Comparison of ENCODE assay signal across 8 cellular contexts in the genomic region with DNA sequence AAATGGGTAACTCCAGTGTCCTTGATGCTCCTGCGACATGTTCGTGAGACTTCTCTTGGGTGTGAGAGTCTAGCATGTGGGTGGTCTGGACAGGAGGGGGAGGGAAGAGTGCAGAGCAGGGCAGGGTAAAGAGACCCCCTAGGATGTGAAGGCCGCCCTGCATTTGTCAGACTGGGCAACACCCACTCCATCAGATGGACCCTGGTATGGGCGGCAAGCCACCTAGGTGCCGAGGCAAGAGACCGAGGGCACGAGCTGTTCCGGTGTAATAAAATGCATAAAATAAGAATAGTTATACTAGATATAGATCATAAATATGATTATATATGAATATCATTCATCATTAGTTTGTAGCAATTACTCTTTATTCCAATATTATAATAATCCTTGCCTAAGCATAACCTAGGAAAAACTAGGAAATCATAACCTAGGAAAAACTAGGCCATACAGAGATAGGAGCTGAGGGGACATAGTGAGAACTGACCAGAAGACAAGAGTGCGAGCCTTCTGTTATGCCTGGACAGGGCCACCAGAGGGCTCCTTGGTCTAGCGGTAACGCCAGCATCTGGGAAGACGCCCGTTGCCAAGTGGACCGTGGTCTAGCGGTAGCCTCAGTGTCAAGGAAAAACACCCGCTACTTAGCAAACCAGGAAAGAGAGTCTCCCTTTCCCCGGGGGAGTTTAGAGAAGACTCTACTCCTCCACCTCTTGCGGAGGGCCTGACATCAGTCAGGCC. TPM values are rescaled to one million over a fixed set of nuclear protein-coding genes. Genes with fewer than 3 reads are reported as not detected.
DNase-seq lines count a peak whose midpoint lies in the region; ATAC-seq, FAIRE-seq and TF ChIP-seq lines count a peak whose summit lies in the region.
"Not testable (repeated sequence)": the region's sequence is repeated elsewhere in the genome, so short reads cannot be mapped to it uniquely, and the experiment has no call there.

No MANE protein-coding gene starts in this region.

- WGBS in GM12878 (ENCODE audit: insufficient coverage, insufficient replicate concordance, low lambda C conversion rate, missing lambda C conversion rate) = 90% methylated on average over 17 of the region's 18 CpGs

- not testable (repeated sequence) for H3K27me3 ChIP-seq in BLaER1 treated with 17β-estradiol and CSF1 and Interleukin-3, amounts not matched to agents 10 nM and 100 nM; Peyer's patch; GM12878 (replicated peaks in 1 of 2; ENCODE audit: control insufficient read depth in 2 of 2, insufficient read depth in 2 of 2, low read length in 1 of 2)

- peak; percentile 17 for TF ChIP-seq CTCF in HFF-Myc (IDR thresholded peaks at IDR 0.05; ENCODE audit: low read depth, low read length, missing control alignments)
- peak; percentile 13 to 56 (median 29) for TF ChIP-seq CTCF in Peyer's patch (IDR thresholded peaks at IDR 0.05)
- not testable (repeated sequence) for TF ChIP-seq CTCF in GM12878 (IDR thresholded peaks at IDR 0.05 in 2 of 3, conservative IDR thresholded peaks at IDR 0.05 in 1 of 3; ENCODE audit: control insufficient read depth in 2 of 3, extremely low read depth in 1 of 3, insufficient read depth in 1 of 3, low read depth in 3 of 3, low read length in 3 of 3)
- TF ChIP-seq CTCF in fibroblast of mammary gland (conservative IDR thresholded peaks at IDR 0.05; ENCODE audit: control insufficient read depth, insufficient read depth, low read depth, low read length) = peak; percentile 32
- peak; percentile 8 for TF ChIP-seq CTCF in progenitor cell of endocrine pancreas (IDR thresholded peaks at IDR 0.05; ENCODE audit: unreplicated experiment)
- TF ChIP-seq CTCF in type B pancreatic cell (conservative IDR thresholded peaks at IDR 0.05) = peak; percentile 53

- SMC1A ChIA-PET in GM12878 (lab: Charles Lee; ENCODE audit: uncharacterized antibody, unreplicated experiment) = not testable (repeated sequence)

- H3K36me3 Mint-ChIP-seq in progenitor cell of endocrine pancreas (ENCODE audit: insufficient read depth) (peaks cover 32% of the 10 kb centered on the region), type B pancreatic cell (peaks cover 17% of the 10 kb centered on the region)

- RAD21 ChIA-PET in GM12878 (lab: Charles Lee; ENCODE audit: unreplicated experiment) = not testable (repeated sequence)

- TF ChIP-seq POLR2A in Peyer's patch (IDR thresholded peaks at IDR 0.05); GM12878 (IDR thresholded peaks at IDR 0.05; ENCODE audit: low read depth, low read length): not testable (repeated sequence)

- intact Hi-C loops in GM12878 (cut with micrococcal nuclease; ENCODE audit: unreplicated experiment) = not testable (repeated sequence)

- peaks cover 0 to 13% (median 6%) of the 10 kb centered on the region in 11 experiments; a peak in 11 of 22 replicates for H3K9me3 ChIP-seq in BLaER1 treated with 17β-estradiol and CSF1 and Interleukin-3, amounts not matched to agents 10 nM and 100 nM (replicated peaks in 1 of 11)
- H3K9me3 ChIP-seq in Peyer's patch; GM12878 (replicated peaks; ENCODE audit: control insufficient read depth, insufficient read depth, low read length): not testable (repeated sequence)

- ATAC-seq in GM12878 = not testable (repeated sequence)

- in situ Hi-C loops in GM12878 (cut with MboI) = not testable (repeated sequence)

- H3K27me3 Mint-ChIP-seq in progenitor cell of endocrine pancreas, type B pancreatic cell: not testable (repeated sequence)

- H3K36me3 ChIP-seq in BLaER1 treated with 17β-estradiol and CSF1 and Interleukin-3, amounts not matched to agents 10 nM and 100 nM = peaks cover 40 to 60% (median 49%) of the 10 kb centered on the region in 11 experiments
- H3K36me3 ChIP-seq in Peyer's patch = peaks cover 0 to 38% (median 0%) of the 10 kb centered on the region in 3 donors
- H3K36me3 ChIP-seq in GM12878 (ENCODE audit: control insufficient read depth in 2 of 2, insufficient read depth in 2 of 2, low read length in 1 of 2) = peaks cover 12 to 16% of the 10 kb centered on the region in 2 experiments

- H3K4me3 Mint-ChIP-seq in progenitor cell of endocrine pancreas (ENCODE audit: low read depth); type B pancreatic cell: not testable (repeated sequence)

- TF ChIP-seq EP300 in GM12878 (IDR thresholded peaks at IDR 0.05; ENCODE audit: borderline replicate concordance in 1 of 2, control insufficient read depth in 1 of 2, low read depth in 2 of 2, low read length in 2 of 2) = not testable (repeated sequence)

- H3K79me2 ChIP-seq in GM12878 (ENCODE audit: control insufficient read depth, insufficient read depth, low read length) = not testable (repeated sequence)

- not testable (repeated sequence) for FAIRE-seq in GM12878 (lab: Jason Lieb, UNC)

- not testable (repeated sequence) for H2AFZ ChIP-seq in GM12878 (ENCODE audit: control insufficient read depth, low read depth, low read length)

- CTCF ChIA-PET in GM12878 (lab: Yijun Ruan, JAX) = interaction anchor here (3.7 kb wide), 1 partner anchor 28 kb away, joined by 16 read pairs; no protein-coding TSS in a partner anchor

- TF ChIP-seq RAD21 in GM12878 (IDR thresholded peaks at IDR 0.05; ENCODE audit: insufficient read depth, low read depth, low read length) = not testable (repeated sequence)

- H3K4me1 ChIP-seq in BLaER1 treated with 17β-estradiol and CSF1 and Interleukin-3, amounts not matched to agents 10 nM and 100 nM = peaks cover 36 to 81% (median 57%) of the 10 kb centered on the region in 10 experiments
- H3K4me1 ChIP-seq in Peyer's patch; GM12878 (ENCODE audit: control insufficient read depth, insufficient read depth, low read length): not testable (repeated sequence)

- peaks cover 38 to 81% (median 58%) of the 10 kb centered on the region in 11 experiments; a peak in 20 of 22 replicates for H4K20me1 ChIP-seq in BLaER1 treated with 17β-estradiol and CSF1 and Interleukin-3, amounts not matched to agents 10 nM and 100 nM
- not testable (repeated sequence) for H4K20me1 ChIP-seq in GM12878 (ENCODE audit: control insufficient read depth, insufficient read depth)

- H3K27ac Mint-ChIP-seq in progenitor cell of endocrine pancreas, type B pancreatic cell: not testable (repeated sequence)

- BruUV-seq in GM12878 (replicated peaks; lab: Mats Ljungman, UMichigan) = not testable (repeated sequence)

- not testable (repeated sequence) for H3K4me3 ChIP-seq in BLaER1 treated with 17β-estradiol and CSF1 and Interleukin-3, amounts not matched to agents 10 nM and 100 nM; HFF-Myc (replicated peaks; ENCODE audit: low read depth, low read length); Peyer's patch; GM12878; fibroblast of mammary gland (ENCODE audit: control insufficient read depth, low read depth, low read length)

- not testable (repeated sequence) for H3K4me1 Mint-ChIP-seq in progenitor cell of endocrine pancreas (ENCODE audit: low read depth); type B pancreatic cell (ENCODE audit: unreplicated experiment)

- H3K27ac ChIP-seq in BLaER1 treated with 17β-estradiol and CSF1 and Interleukin-3, amounts not matched to agents 10 nM and 100 nM = peak overlapping the region in 6 of 11 experiments; percentile 5 to 66 (median 54); a peak in 9 of 22 replicates
- H3K27ac ChIP-seq in Peyer's patch; GM12878 (ENCODE audit: control insufficient read depth, insufficient read depth): not testable (repeated sequence)

- peak overlapping the region in 10 of 11 experiments; percentile 72 to 92 (median 84); a peak in 20 of 22 replicates for H3K4me2 ChIP-seq in BLaER1 treated with 17β-estradiol and CSF1 and Interleukin-3, amounts not matched to agents 10 nM and 100 nM
- H3K4me2 ChIP-seq in GM12878 (ENCODE audit: control insufficient read depth, insufficient read depth) = not testable (repeated sequence)

- DNase-seq in HFF-Myc (ENCODE audit: extremely low read depth, low read depth); Peyer's patch; GM12878 (ENCODE audit: low read depth, low spot score); progenitor cell of endocrine pancreas (ENCODE audit: low spot score, unreplicated experiment); type B pancreatic cell (ENCODE audit: extremely low spot score, unreplicated experiment): not testable (repeated sequence)
- DNase-seq in fibroblast of mammary gland (ENCODE audit: low read depth) = peak; percentile 29
- peak; percentile 50 for DNase-seq in left kidney (ENCODE audit: low read depth, low spot score)

- not testable (repeated sequence) for H3K9me3 Mint-ChIP-seq in progenitor cell of endocrine pancreas (ENCODE audit: low read depth); type B pancreatic cell

- POLR2A ChIA-PET in GM12878 (lab: Charles Lee) = not testable (repeated sequence)

- peak overlapping the region in 4 of 11 experiments; percentile 39 to 62 (median 50); a peak in 7 of 22 replicates for H3K9ac ChIP-seq in BLaER1 treated with 17β-estradiol and CSF1 and Interleukin-3, amounts not matched to agents 10 nM and 100 nM
- H3K9ac ChIP-seq in GM12878 (ENCODE audit: control insufficient read depth, insufficient read depth, low read length) = not testable (repeated sequence)

RNA-seq across cellular contexts. Expression of gene GMEB2, which starts 12.9 kb away (rescaled TPM):
- total RNA-seq in Peyer's patch (10 to 100 TPM; 13.8 to 24.5 (median 17.1) TPM), GM12878 (2014; rRNA removed) (14.8 and 15.1 TPM in 2 replicates), GM12878 (2014; rRNA removed; fragmentation: Illumina TruSeq; extraction: Trizol) (4.9 and 5.2 TPM in 2 replicates), GM12878 (2021) (13.3 and 14.8 TPM in 2 replicates), progenitor cell of endocrine pancreas (15.1 and 15.2 TPM in 2 replicates), type B pancreatic cell (ENCODE audit: low replicate concordance) (11.9 and 13.9 TPM in 2 replicates)
- total RNA-seq in GM12878 (2013; cell fraction: nucleolus; rRNA removed) = 15.7 and 19.8 TPM in 2 replicates
- 3.9 TPM for polyA plus RNA-seq in GM12878 (2011; ENCODE audit: low read depth)
- polyA plus RNA-seq in GM12878 (2011; rRNA removed) (6.9 and 10.8 TPM in 2 replicates), GM12878 (2014; fragmentation: Illumina TruSeq; extraction: Trizol) (3.1 and 5.4 TPM in 2 replicates), GM12878 (2014; fragmentation: Nextera tagmentation; extraction: Ambion mirVana) (under 1 TPM; 0.08 to 0.27 TPM), GM12878 (2014; rRNA removed) (12.7 and 14.2 TPM in 2 replicates), GM12878 (2016; fragmentation: Nextera tagmentation; extraction: Ambion mirVana) (1 to 10 TPM; 3.4 to 8.3 TPM)
- 12.9 and 14.5 TPM in 2 replicates for polyA plus RNA-seq in GM12878 (2011; cell fraction: cytosol; rRNA removed)
- polyA plus RNA-seq in GM12878 (2011; cell fraction: nucleus; rRNA removed) = 36.3 and 38.7 TPM in 2 replicates
- polyA plus RNA-seq in GM12878 (2012) = 10.0 and 11.3 TPM in 2 replicates
- polyA minus RNA-seq in GM12878 (2011; rRNA and poly(A)+ RNA removed) = 6.2 and 10.8 TPM in 2 replicates
- 5.2 and 5.7 TPM in 2 replicates for polyA minus RNA-seq in GM12878 (2011; cell fraction: cytosol; rRNA and poly(A)+ RNA removed)
- 5.2 and 7.2 TPM in 2 replicates for polyA minus RNA-seq in GM12878 (2011; cell fraction: nucleus; rRNA and poly(A)+ RNA removed)

RNA-seq across cellular contexts. Expression of gene STMN3, which starts 39.2 kb away (rescaled TPM):
- total RNA-seq in Peyer's patch = 10 to 100 TPM in 1 of 4 donors, 1 to 10 TPM in 3; 3.4 to 23.1 (median 5.6) TPM
- 5.0 and 5.2 TPM in 2 replicates for total RNA-seq in GM12878 (2013; cell fraction: nucleolus; rRNA removed)
- total RNA-seq in GM12878 (2014; rRNA removed) = 2.1 and 3.6 TPM in 2 replicates
- total RNA-seq in GM12878 (2014; rRNA removed; fragmentation: Illumina TruSeq; extraction: Trizol) = 0.64 and 0.81 TPM in 2 replicates
- 2.1 and 2.5 TPM in 2 replicates for total RNA-seq in GM12878 (2021)
- polyA plus RNA-seq in GM12878 (2011; ENCODE audit: low read depth) = 0.91 TPM
- 0.97 and 1.4 TPM in 2 replicates for polyA plus RNA-seq in GM12878 (2011; rRNA removed)
- polyA plus RNA-seq in GM12878 (2011; cell fraction: cytosol; rRNA removed) = 1.6 and 3.8 TPM in 2 replicates
- 23.1 and 27.7 TPM in 2 replicates for polyA plus RNA-seq in GM12878 (2011; cell fraction: nucleus; rRNA removed)
- 2.3 and 2.5 TPM in 2 replicates for polyA plus RNA-seq in GM12878 (2012)
- polyA plus RNA-seq in GM12878 (2014; fragmentation: Illumina TruSeq; extraction: Trizol) = 0.08 and 0.22 TPM in 2 replicates
- under 1 TPM in 1 of 2 experiments, not detected in 1; 0.09 TPM for polyA plus RNA-seq in GM12878 (2014; fragmentation: Nextera tagmentation; extraction: Ambion mirVana)
- 2.3 and 2.5 TPM in 2 replicates for polyA plus RNA-seq in GM12878 (2014; rRNA removed)
- 1 to 10 TPM; 1.0 to 1.5 TPM for polyA plus RNA-seq in GM12878 (2016; fragmentation: Nextera tagmentation; extraction: Ambion mirVana)
- 0.80 and 0.93 TPM in 2 replicates for polyA minus RNA-seq in GM12878 (2011; rRNA and poly(A)+ RNA removed)
- polyA minus RNA-seq in GM12878 (2011; cell fraction: cytosol; rRNA and poly(A)+ RNA removed) = 0.67 and 0.83 TPM in 2 replicates
- polyA minus RNA-seq in GM12878 (2011; cell fraction: nucleus; rRNA and poly(A)+ RNA removed) = 1.5 and 1.7 TPM in 2 replicates
- total RNA-seq in progenitor cell of endocrine pancreas = 25.6 and 26.5 TPM in 2 replicates
- total RNA-seq in type B pancreatic cell (ENCODE audit: low replicate concordance) = 38.9 and 40.8 TPM in 2 replicates

RNA-seq across cellular contexts. Expression of gene HELZ2, which starts 40.0 kb away (rescaled TPM):
- total RNA-seq in Peyer's patch (10 to 100 TPM; 32.2 to 42.0 (median 38.4) TPM), GM12878 (2014; rRNA removed) (19.9 and 22.1 TPM in 2 replicates), GM12878 (2014; rRNA removed; fragmentation: Illumina TruSeq; extraction: Trizol) (6.7 and 7.1 TPM in 2 replicates), GM12878 (2021) (33.3 and 36.9 TPM in 2 replicates), progenitor cell of endocrine pancreas (19.3 and 21.6 TPM in 2 replicates), type B pancreatic cell (ENCODE audit: low replicate concordance) (24.2 and 43.1 TPM in 2 replicates)
- total RNA-seq in GM12878 (2013; cell fraction: nucleolus; rRNA removed) = 68.5 and 92.6 TPM in 2 replicates
- 5.4 TPM for polyA plus RNA-seq in GM12878 (2011; ENCODE audit: low read depth)
- polyA plus RNA-seq in GM12878 (2011; rRNA removed) (8.3 and 17.2 TPM in 2 replicates), GM12878 (2014; fragmentation: Illumina TruSeq; extraction: Trizol) (0.73 and 5.7 TPM in 2 replicates), GM12878 (2014; fragmentation: Nextera tagmentation; extraction: Ambion mirVana) (under 1 TPM; 0.05 to 0.08 TPM), GM12878 (2014; rRNA removed) (21.1 and 23.0 TPM in 2 replicates), GM12878 (2016; fragmentation: Nextera tagmentation; extraction: Ambion mirVana) (1 to 10 TPM; 1.8 to 1.9 TPM)
- polyA plus RNA-seq in GM12878 (2011; cell fraction: cytosol; rRNA removed) = 15.6 and 31.4 TPM in 2 replicates
- 82.5 and 82.6 TPM in 2 replicates for polyA plus RNA-seq in GM12878 (2011; cell fraction: nucleus; rRNA removed)
- 12.4 and 21.7 TPM in 2 replicates for polyA plus RNA-seq in GM12878 (2012)
- 36.1 and 73.4 TPM in 2 replicates for polyA minus RNA-seq in GM12878 (2011; rRNA and poly(A)+ RNA removed)
- polyA minus RNA-seq in GM12878 (2011; cell fraction: cytosol; rRNA and poly(A)+ RNA removed) = 43.2 and 44.7 TPM in 2 replicates
- polyA minus RNA-seq in GM12878 (2011; cell fraction: nucleus; rRNA and poly(A)+ RNA removed) = 64.3 and 105 TPM in 2 replicates

RNA-seq across cellular contexts. Expression of gene RTEL1, which starts 44.1 kb away (rescaled TPM):
- 10 to 100 TPM; 25.6 to 61.1 (median 30.2) TPM for total RNA-seq in Peyer's patch
- total RNA-seq in GM12878 (2013; cell fraction: nucleolus; rRNA removed) = 62.9 and 77.1 TPM in 2 replicates
- 14.5 and 18.0 TPM in 2 replicates for total RNA-seq in GM12878 (2014; rRNA removed)
- 5.0 and 5.9 TPM in 2 replicates for total RNA-seq in GM12878 (2014; rRNA removed; fragmentation: Illumina TruSeq; extraction: Trizol)
- total RNA-seq in GM12878 (2021) = 29.5 and 37.2 TPM in 2 replicates
- polyA plus RNA-seq in GM12878 (2011; ENCODE audit: low read depth) = 2.8 TPM
- polyA plus RNA-seq in GM12878 (2011; rRNA removed) = 7.5 and 14.9 TPM in 2 replicates
- polyA plus RNA-seq in GM12878 (2011; cell fraction: cytosol; rRNA removed) = 8.0 and 11.8 TPM in 2 replicates
- polyA plus RNA-seq in GM12878 (2011; cell fraction: nucleus; rRNA removed) = 126 and 149 TPM in 2 replicates
- polyA plus RNA-seq in GM12878 (2012) = 7.2 and 10.1 TPM in 2 replicates
- 3.9 and 7.7 TPM in 2 replicates for polyA plus RNA-seq in GM12878 (2014; fragmentation: Illumina TruSeq; extraction: Trizol)
- polyA plus RNA-seq in GM12878 (2014; fragmentation: Nextera tagmentation; extraction: Ambion mirVana) = under 1 TPM in 1 of 2 experiments, not detected in 1; 0.40 TPM
- polyA plus RNA-seq in GM12878 (2014; rRNA removed) = 15.8 and 16.8 TPM in 2 replicates
- 10 to 100 TPM; 15.6 to 17.0 TPM for polyA plus RNA-seq in GM12878 (2016; fragmentation: Nextera tagmentation; extraction: Ambion mirVana)
- polyA minus RNA-seq in GM12878 (2011; rRNA and poly(A)+ RNA removed) = 19.0 and 22.7 TPM in 2 replicates
- polyA minus RNA-seq in GM12878 (2011; cell fraction: cytosol; rRNA and poly(A)+ RNA removed) = 6.0 and 6.1 TPM in 2 replicates
- 35.8 and 62.4 TPM in 2 replicates for polyA minus RNA-seq in GM12878 (2011; cell fraction: nucleus; rRNA and poly(A)+ RNA removed)
- 35.5 and 39.7 TPM in 2 replicates for total RNA-seq in progenitor cell of endocrine pancreas
- total RNA-seq in type B pancreatic cell (ENCODE audit: low replicate concordance) = 20.7 and 39.2 TPM in 2 replicates
